Comparison of ENCODE assay signal across 5 cellular contexts in the genomic region with DNA sequence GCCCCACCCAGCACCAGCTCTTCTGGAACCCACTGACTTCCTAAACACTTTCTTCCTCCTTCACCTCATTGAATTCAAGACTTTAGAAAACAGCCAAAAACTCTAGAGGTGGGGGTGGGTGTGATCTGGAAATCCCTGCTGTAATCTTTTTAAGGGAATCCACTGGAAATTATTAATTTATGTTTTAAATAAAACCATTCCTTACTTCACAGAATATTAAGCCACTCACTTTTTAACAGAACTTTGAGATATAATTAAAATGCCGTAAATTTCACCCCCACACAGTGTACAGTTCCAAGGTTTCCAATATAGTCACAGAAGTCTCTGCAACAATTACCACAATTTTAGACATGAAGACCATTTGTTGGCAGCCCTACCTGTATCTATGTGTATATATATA. TPM values are rescaled to one million over a fixed set of nuclear protein-coding genes. Genes with fewer than 3 reads are reported as not detected.
"Had no signal": no experiment of that assay in that cellular context is flagged by ENCODE, and none has a peak within 500 bp of the region (broad histone marks: within the 10 kb centered on the region; RNA-seq: fewer than 3 reads in every experiment).

No MANE protein-coding gene starts in this region.

RNA-seq across cellular contexts. Expression of a gene that starts 30.8 kb away (rescaled TPM):
- total RNA-seq: HepG2, HT-29, HT1080, IMR-90 had no signal
- polyA plus RNA-seq: HepG2, IgD-negative memory B cell, IMR-90 had no signal
